ENCODE assay signal across 9 cellular contexts in the genomic region with DNA sequence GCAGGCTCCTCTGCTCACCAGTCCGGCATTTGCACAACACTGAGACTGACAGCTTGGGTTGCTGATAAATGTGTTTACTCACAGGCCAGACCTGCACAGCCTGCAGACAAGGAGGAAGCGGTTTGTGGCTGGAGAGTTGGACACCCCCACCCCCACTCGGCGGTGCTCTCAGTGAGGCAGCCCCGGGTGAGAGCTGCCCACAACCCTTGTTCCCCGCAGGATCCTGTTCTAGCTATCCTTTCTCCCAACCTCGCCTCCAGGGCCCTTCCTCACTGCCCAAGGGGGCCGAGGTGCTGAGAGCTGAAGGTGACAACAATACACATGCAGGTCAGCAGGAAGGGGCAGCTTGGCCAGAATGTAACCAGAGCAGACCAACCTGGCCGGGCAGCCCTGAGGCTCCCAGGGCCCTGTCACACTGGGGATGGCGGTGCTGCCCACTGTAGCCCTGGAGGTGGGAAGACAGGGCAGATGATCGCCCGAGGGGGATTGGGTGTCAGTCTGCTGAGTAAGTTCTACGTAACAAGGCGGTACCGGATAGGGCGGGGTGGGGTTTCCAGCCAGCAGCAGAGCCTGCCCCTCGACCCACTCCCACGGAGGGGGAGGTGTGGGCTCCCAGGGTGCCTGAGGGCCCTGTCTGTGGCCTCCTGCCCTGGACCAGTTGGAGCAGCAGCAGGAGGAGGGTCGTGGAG. TPM values are rescaled to one million over a fixed set of nuclear protein-coding genes. Genes with fewer than 3 reads are reported as not detected.
DNase-seq lines count a peak whose midpoint lies in the region; ATAC-seq, FAIRE-seq and TF ChIP-seq lines count a peak whose summit lies in the region.
"Had no signal": no experiment of that assay in that cellular context is flagged by ENCODE, and none has a peak within 500 bp of the region (broad histone marks: within the 10 kb centered on the region; RNA-seq: fewer than 3 reads in every experiment).

No MANE protein-coding gene starts in this region.

- H3K9me3 ChIP-seq in IMR-90 (ENCODE audit: control insufficient read depth, insufficient read depth, low read length) (no peaks in the 10 kb centered on the region), small intestine (ENCODE audit: control insufficient read depth, low read depth) (no peaks in the 10 kb centered on the region)

- no peak overlapping the region for H3K4me2 ChIP-seq in IMR-90 (ENCODE audit: low read depth, low read length)

- no peak for TF ChIP-seq POLR2A in IMR-90 (IDR thresholded peaks at IDR 0.05; ENCODE audit: low read depth, low read length)

- H3K4me3 Mint-ChIP-seq in Calu3 (ENCODE audit: low read depth, unreplicated experiment) (peak overlapping the region; percentile 44), endothelial cell (ENCODE audit: unreplicated experiment) (no peak overlapping the region)
- H3K4me3 Mint-ChIP-seq in activated CD4-positive, alpha-beta T cell treated with anti-CD3 and anti-CD28 coated beads, Interleukin-2, amount 10 ng/mL, durations not matched to agents 24 days and 14 days = peak overlapping the region; percentile 79

- H3K36me3 ChIP-seq in IMR-90 (ENCODE audit: control insufficient read depth, insufficient read depth, low read length) (peaks cover 40% of the 10 kb centered on the region), small intestine (ENCODE audit: control insufficient read depth in 2 of 2, insufficient read depth in 2 of 2, low read length in 2 of 2) (peaks cover 15 to 23% of the 10 kb centered on the region in 2 donors)

- BruUV-seq in Calu3 (replicated peaks; lab: Mats Ljungman, UMichigan) (no TSS peak), IMR-90 (replicated peaks; lab: Mats Ljungman, UMichigan) (no TSS peak)

- TF ChIP-seq CTCF in Calu3 (IDR thresholded peaks at IDR 0.05; ENCODE audit: unreplicated experiment) (no peak), IMR-90 (conservative IDR thresholded peaks at IDR 0.05; ENCODE audit: low read depth, low read length) (no peak), foreskin fibroblast (IDR thresholded peaks at IDR 0.05; ENCODE audit: low read depth, low read length) (no peak), endothelial cell (IDR thresholded peaks at IDR 0.05; ENCODE audit: unreplicated experiment) (no peak)

- H4K20me1 ChIP-seq in IMR-90 (ENCODE audit: insufficient read depth, low read length) = peaks cover 7% of the 10 kb centered on the region; the same call in 1 of the 2 replicates

- H2AK9ac ChIP-seq in IMR-90 (replicated peaks; ENCODE audit: low read depth, low read length, poor library complexity) = peak overlapping the region; percentile 65

- H3K27ac ChIP-seq in IMR-90 (ENCODE audit: insufficient read depth, low read length) (no peak overlapping the region), small intestine (ENCODE audit: low read depth in 1 of 2, low read length in 1 of 2) (peak overlapping the region; percentile 63 to 84)

- H4K91ac ChIP-seq in IMR-90 (ENCODE audit: insufficient read depth, low read depth, low read length) = no peak overlapping the region

- CTCF ChIA-PET in Calu3 (lab: Charles Lee) = no interaction called here
- CTCF ChIA-PET in IMR-90 (lab: Yijun Ruan, JAX) = interaction anchor here (0.8 kb wide), 1 partner anchor 29 kb away, joined by 3 read pairs; no protein-coding TSS in a partner anchor

- no peak for TF ChIP-seq RAD21 in IMR-90 (IDR thresholded peaks at IDR 0.05; ENCODE audit: low read length)

- in situ Hi-C loops in IMR-90 (cut with MboI; ENCODE audit: low sequenced_read_pairs) = no loop called here

- no peak overlapping the region for H3K27ac Mint-ChIP-seq in Calu3 (ENCODE audit: unreplicated experiment)
- peak overlapping the region; percentile 88 for H3K27ac Mint-ChIP-seq in activated CD4-positive, alpha-beta T cell treated with anti-CD3 and anti-CD28 coated beads, Interleukin-2, amount 10 ng/mL, durations not matched to agents 24 days and 14 days
- H3K27ac Mint-ChIP-seq in endothelial cell (ENCODE audit: unreplicated experiment) = no peak overlapping the region

- no peak overlapping the region for H3K56ac ChIP-seq in IMR-90 (ENCODE audit: extremely low read depth, insufficient read depth, low read length)

- peak overlapping the region; percentile 35; the same call in 1 of the 2 replicates for H3K4ac ChIP-seq in IMR-90 (ENCODE audit: low read depth, low read length)

- H3K4me1 ChIP-seq in IMR-90 (ENCODE audit: control insufficient read depth, insufficient read depth, low read length) = peaks cover 10% of the 10 kb centered on the region
- peaks cover 0 to 2% of the 10 kb centered on the region in 2 donors for H3K4me1 ChIP-seq in small intestine (ENCODE audit: control insufficient read depth in 2 of 2, insufficient read depth in 1 of 2, low read depth in 1 of 2, low read length in 1 of 2)

- peak overlapping the region; percentile 75 for H2AFZ ChIP-seq in IMR-90 (replicated peaks; ENCODE audit: low read length, poor library complexity)

- H3K27me3 Mint-ChIP-seq in Calu3 (ENCODE audit: unreplicated experiment) = no peaks in the 10 kb centered on the region
- no peaks in the 10 kb centered on the region for H3K27me3 Mint-ChIP-seq in activated CD4-positive, alpha-beta T cell treated with anti-CD3 and anti-CD28 coated beads, Interleukin-2, amount 10 ng/mL, durations not matched to agents 24 days and 14 days
- H3K27me3 Mint-ChIP-seq in endothelial cell (ENCODE audit: unreplicated experiment) = peaks cover 4% of the 10 kb centered on the region

- peak overlapping the region; percentile 40 for H2BK120ac ChIP-seq in IMR-90 (ENCODE audit: low read depth, low read length)

- H2AK5ac ChIP-seq in IMR-90 (ENCODE audit: low read depth, low read length) = peak overlapping the region; percentile 28; the same call in 1 of the 2 replicates

- no peak overlapping the region for H2BK15ac ChIP-seq in IMR-90 (ENCODE audit: low read depth, low read length)

- ATAC-seq in GM19467 (IDR thresholded peaks at IDR 0.05; ENCODE audit: unreplicated experiment) (peak; percentile 36), IMR-90 (ENCODE audit: low read depth) (peak; percentile 19)

- peak; percentile 67 for DNase-seq in Calu3
- DNase-seq in IMR-90 = peak; percentile 49
- DNase-seq in activated CD4-positive, alpha-beta T cell treated with anti-CD3 and anti-CD28 coated beads, Interleukin-2, amount 10 ng/mL, durations not matched to agents 24 days and 14 days = peak; percentile 87
- DNase-seq in foreskin fibroblast = peak; percentile 36 to 52
- DNase-seq in small intestine = peak; percentile 68
- no peak for DNase-seq in NCI-H2029 (lab: John Stamatoyannopoulos, UW)
- no peak for DNase-seq in endothelial cell (ENCODE audit: low spot score)

- H3K36me3 Mint-ChIP-seq in Calu3 (ENCODE audit: insufficient read depth, unreplicated experiment) (peaks cover 28% of the 10 kb centered on the region), endothelial cell (ENCODE audit: low read depth, unreplicated experiment) (peaks cover 9% of the 10 kb centered on the region)
- H3K36me3 Mint-ChIP-seq in activated CD4-positive, alpha-beta T cell treated with anti-CD3 and anti-CD28 coated beads, Interleukin-2, amount 10 ng/mL, durations not matched to agents 24 days and 14 days (ENCODE audit: low read depth) = peaks cover 25% of the 10 kb centered on the region

- H3K27me3 ChIP-seq in IMR-90 (ENCODE audit: control insufficient read depth, insufficient read depth, low read length) (peaks cover 9% of the 10 kb centered on the region), small intestine (ENCODE audit: control insufficient read depth in 2 of 2, insufficient read depth in 2 of 2, low read length in 2 of 2) (peaks cover 0 to 4% of the 10 kb centered on the region in 2 donors)

- H3K9me3 Mint-ChIP-seq in Calu3 (ENCODE audit: low read depth, unreplicated experiment) (no peaks in the 10 kb centered on the region), endothelial cell (ENCODE audit: unreplicated experiment) (no peaks in the 10 kb centered on the region)
- no peaks in the 10 kb centered on the region for H3K9me3 Mint-ChIP-seq in activated CD4-positive, alpha-beta T cell treated with anti-CD3 and anti-CD28 coated beads, Interleukin-2, amount 10 ng/mL, durations not matched to agents 24 days and 14 days

- H3K4me3 ChIP-seq in IMR-90 (ENCODE audit: insufficient read depth, low read depth, low read length) (no peak overlapping the region), foreskin fibroblast (ENCODE audit: low read depth in 1 of 2, low read length in 2 of 2) (no peak overlapping the region), small intestine (ENCODE audit: low read depth in 1 of 2, low read length in 2 of 2) (peak overlapping the region in 1 of 2 donors; percentile 8)

- intact Hi-C loops in Calu3 (cut with micrococcal nuclease; ENCODE audit: unreplicated experiment) = no loop called here
- intact Hi-C loops in IMR-90 (cut with micrococcal nuclease) = no loop called here
- intact Hi-C loops in activated CD4-positive, alpha-beta T cell treated with anti-CD3 and anti-CD28 coated beads, Interleukin-2, amount 10 ng/mL, durations not matched to agents 24 days and 14 days (cut with micrococcal nuclease) = loop anchor here (1.0 to 5.0 kb wide), 2 partner anchors 29 to 79 kb away; a partner anchor contains a TSS

- no peak overlapping the region for H3K14ac ChIP-seq in IMR-90 (replicated peaks; ENCODE audit: low read depth, low read length)

- peak overlapping the region; percentile 20 for H2BK5ac ChIP-seq in IMR-90 (ENCODE audit: low read depth, low read length, poor library complexity, severe bottlenecking)

- FAIRE-seq in small intestine (lab: Jason Lieb, UNC) = no peak

- H3K4me1 Mint-ChIP-seq in Calu3 (ENCODE audit: low read depth, unreplicated experiment) = peaks cover 10% of the 10 kb centered on the region
- peaks cover 28% of the 10 kb centered on the region for H3K4me1 Mint-ChIP-seq in activated CD4-positive, alpha-beta T cell treated with anti-CD3 and anti-CD28 coated beads, Interleukin-2, amount 10 ng/mL, durations not matched to agents 24 days and 14 days
- no peaks in the 10 kb centered on the region for H3K4me1 Mint-ChIP-seq in endothelial cell (ENCODE audit: unreplicated experiment)

- POLR2A ChIA-PET in IMR-90 (lab: Charles Lee; ENCODE audit: unreplicated experiment) = no interaction called here

- 0 out of 2 replicates have a peak, but pooled peaks cover 4% of the 10 kb centered on the region for H3K9me1 ChIP-seq in IMR-90 (ENCODE audit: insufficient read depth, low read length)

- H4K5ac ChIP-seq in IMR-90 (ENCODE audit: low read depth, low read length) = no peak overlapping the region

- no peak overlapping the region for H3K23ac ChIP-seq in IMR-90 (ENCODE audit: low read depth, low read length)

- no peak overlapping the region for H3K18ac ChIP-seq in IMR-90 (ENCODE audit: low read depth, low read length)

- no peak overlapping the region for H4K8ac ChIP-seq in IMR-90 (ENCODE audit: low read depth in 2 of 2, low read length in 2 of 2)

- 88% methylated on average over 6 of the region's 19 CpGs; no CpG with 5 or more reads in 1 of the 2 experiments for WGBS in IMR-90 (ENCODE audit: extremely low coverage in 2 of 2, insufficient read length in 1 of 2), 2 experiments
- WGBS in small intestine, 3 donors = 55 to 61% (median 55%) methylated on average over 19 of the region's 19 CpGs

- no peak overlapping the region for H3K9ac ChIP-seq in IMR-90 (ENCODE audit: low read depth, low read length)

- H2BK20ac ChIP-seq in IMR-90 (ENCODE audit: low read depth, low read length) = no peak overlapping the region

- dilution Hi-C loops in IMR-90 (cut with HindIII; ENCODE audit: low sequenced_read_pairs, unreplicated experiment) = no loop called here

- H3K79me1 ChIP-seq in IMR-90 (ENCODE audit: low read depth in 1 of 2, low read length in 2 of 2) = peaks cover 0 to 3% of the 10 kb centered on the region in 2 experiments; a peak in 1 of 4 replicates

RNA-seq across cellular contexts. Expression of a gene that starts 2.1 kb away (rescaled TPM):
- total RNA-seq in Calu3 (2022) (40.4 and 54.4 TPM in 2 replicates), IMR-90 (2012; rRNA removed) (under 0.01 and 0.28 TPM in 2 replicates), endothelial cell (ENCODE audit: unreplicated experiment) (1.5 TPM)
- polyA plus RNA-seq in IMR-90 (2012; rRNA removed) (0.74 and 0.90 TPM in 2 replicates), small intestine (1 to 10 TPM in 2 of 3 donors, under 1 TPM in 1; 0.67 to 2.5 (median 1.6) TPM)
- 0.14 and 0.51 TPM in 2 replicates for polyA plus RNA-seq in IMR-90 (2012; cell fraction: cytosol; rRNA removed)
- polyA plus RNA-seq in IMR-90 (2012; cell fraction: nucleus; rRNA removed; ENCODE audit: low replicate concordance) = 6.8 and 19.7 TPM in 2 replicates
- 143 and 165 TPM in 2 replicates for total RNA-seq in activated CD4-positive, alpha-beta T cell treated with anti-CD3 and anti-CD28 coated beads, Interleukin-2, amount 10 ng/mL, durations not matched to agents 24 days and 14 days

RNA-seq across cellular contexts. Expression of a gene that starts 30.0 kb away (rescaled TPM):
- 41.0 and 47.2 TPM in 2 replicates for total RNA-seq in Calu3 (2022)
- total RNA-seq in IMR-90 (2012; rRNA removed) = 65.0 and 72.6 TPM in 2 replicates
- 48.1 and 48.6 TPM in 2 replicates for polyA plus RNA-seq in IMR-90 (2012; rRNA removed)
- polyA plus RNA-seq in IMR-90 (2012; cell fraction: cytosol; rRNA removed) = 23.0 and 41.7 TPM in 2 replicates
- polyA plus RNA-seq in IMR-90 (2012; cell fraction: nucleus; rRNA removed; ENCODE audit: low replicate concordance) = 62.3 and 99.6 TPM in 2 replicates
- 65.3 and 70.6 TPM in 2 replicates for total RNA-seq in activated CD4-positive, alpha-beta T cell treated with anti-CD3 and anti-CD28 coated beads, Interleukin-2, amount 10 ng/mL, durations not matched to agents 24 days and 14 days
- polyA plus RNA-seq in small intestine = 100 to 1,000 TPM in 2 of 3 donors, 10 to 100 TPM in 1; 43.1 to 173 (median 126) TPM
- 50.7 TPM for total RNA-seq in endothelial cell (ENCODE audit: unreplicated experiment)

RNA-seq across cellular contexts. Expression of a gene that starts 30.0 kb away (rescaled TPM):
- 21.2 and 24.0 TPM in 2 replicates for total RNA-seq in Calu3 (2022)
- total RNA-seq in IMR-90 (2012; rRNA removed) = 13.6 and 14.2 TPM in 2 replicates
- 32.6 and 36.8 TPM in 2 replicates for polyA plus RNA-seq in IMR-90 (2012; rRNA removed)
- 20.3 and 34.8 TPM in 2 replicates for polyA plus RNA-seq in IMR-90 (2012; cell fraction: cytosol; rRNA removed)
- 33.0 and 37.6 TPM in 2 replicates for polyA plus RNA-seq in IMR-90 (2012; cell fraction: nucleus; rRNA removed; ENCODE audit: low replicate concordance)
- 83.8 and 87.2 TPM in 2 replicates for total RNA-seq in activated CD4-positive, alpha-beta T cell treated with anti-CD3 and anti-CD28 coated beads, Interleukin-2, amount 10 ng/mL, durations not matched to agents 24 days and 14 days
- polyA plus RNA-seq in small intestine = 10 to 100 TPM; 43.8 to 61.5 (median 53.9) TPM
- 18.6 TPM for total RNA-seq in endothelial cell (ENCODE audit: unreplicated experiment)

RNA-seq across cellular contexts. Expression of a gene that starts 41.1 kb away (rescaled TPM):
- total RNA-seq in Calu3 (2022) = not detected in 2 replicates
- not detected in 2 replicates for total RNA-seq in IMR-90 (2012; rRNA removed)
- polyA plus RNA-seq in IMR-90 (2012; rRNA removed) = not detected in 2 replicates
- polyA plus RNA-seq in IMR-90 (2012; cell fraction: cytosol; rRNA removed) = not detected in 2 replicates
- 0.02 TPM in 1 of 2 replicates, not detected in the other for polyA plus RNA-seq in IMR-90 (2012; cell fraction: nucleus; rRNA removed; ENCODE audit: low replicate concordance)
- not detected in 2 replicates for total RNA-seq in activated CD4-positive, alpha-beta T cell treated with anti-CD3 and anti-CD28 coated beads, Interleukin-2, amount 10 ng/mL, durations not matched to agents 24 days and 14 days
- polyA plus RNA-seq in small intestine = under 1 TPM in 1 of 3 donors, not detected in 2; 0.19 TPM
- 0.23 TPM for total RNA-seq in endothelial cell (ENCODE audit: unreplicated experiment)
- total RNA-seq: glomerular endothelial cell had no signal

RNA-seq across cellular contexts. Expression of a gene that starts 48.7 kb away (rescaled TPM):
- total RNA-seq in Calu3 (2022) (not detected in 2 replicates), IMR-90 (2012; rRNA removed) (not detected in 2 replicates), endothelial cell (ENCODE audit: unreplicated experiment) (0.38 TPM)
- polyA plus RNA-seq in IMR-90 (2012; rRNA removed) (not detected in 2 replicates), small intestine (not detected)
- polyA plus RNA-seq in IMR-90 (2012; cell fraction: cytosol; rRNA removed) = not detected in 2 replicates
- not detected in 2 replicates for polyA plus RNA-seq in IMR-90 (2012; cell fraction: nucleus; rRNA removed; ENCODE audit: low replicate concordance)
- 0.17 and 0.19 TPM in 2 replicates for total RNA-seq in activated CD4-positive, alpha-beta T cell treated with anti-CD3 and anti-CD28 coated beads, Interleukin-2, amount 10 ng/mL, durations not matched to agents 24 days and 14 days
- total RNA-seq: glomerular endothelial cell had no signal

Comparison
In these comparisons a context has a peak if more than half of its experiments do, and no peak if none do; other contexts are left out.
1. DNase-seq: peak in Calu3 (single experiment), IMR-90 (single experiment), activated CD4-positive, alpha-beta T cell treated with anti-CD3 and anti-CD28 coated beads, Interleukin-2, amount 10 ng/mL, durations not matched to agents 24 days and 14 days (single experiment), foreskin fibroblast (2 of 2) and small intestine (single experiment); none in NCI-H2029 (single experiment) and endothelial cell (single experiment).
2. RNA of a gene that starts 2.1 kb away (total RNA-seq): 143 to 165 TPM in activated CD4-positive, alpha-beta T cell treated with anti-CD3 and anti-CD28 coated beads, Interleukin-2, amount 10 ng/mL, durations not matched to agents 24 days and 14 days and 40.4 to 54.4 TPM in Calu3; 1.5 TPM in endothelial cell (single experiment) and under 0.01 to 0.28 TPM in IMR-90; every median in the first group is over 10 times any median in the second.